ENCODE assay signal across 1 cellular context in the genomic region with DNA sequence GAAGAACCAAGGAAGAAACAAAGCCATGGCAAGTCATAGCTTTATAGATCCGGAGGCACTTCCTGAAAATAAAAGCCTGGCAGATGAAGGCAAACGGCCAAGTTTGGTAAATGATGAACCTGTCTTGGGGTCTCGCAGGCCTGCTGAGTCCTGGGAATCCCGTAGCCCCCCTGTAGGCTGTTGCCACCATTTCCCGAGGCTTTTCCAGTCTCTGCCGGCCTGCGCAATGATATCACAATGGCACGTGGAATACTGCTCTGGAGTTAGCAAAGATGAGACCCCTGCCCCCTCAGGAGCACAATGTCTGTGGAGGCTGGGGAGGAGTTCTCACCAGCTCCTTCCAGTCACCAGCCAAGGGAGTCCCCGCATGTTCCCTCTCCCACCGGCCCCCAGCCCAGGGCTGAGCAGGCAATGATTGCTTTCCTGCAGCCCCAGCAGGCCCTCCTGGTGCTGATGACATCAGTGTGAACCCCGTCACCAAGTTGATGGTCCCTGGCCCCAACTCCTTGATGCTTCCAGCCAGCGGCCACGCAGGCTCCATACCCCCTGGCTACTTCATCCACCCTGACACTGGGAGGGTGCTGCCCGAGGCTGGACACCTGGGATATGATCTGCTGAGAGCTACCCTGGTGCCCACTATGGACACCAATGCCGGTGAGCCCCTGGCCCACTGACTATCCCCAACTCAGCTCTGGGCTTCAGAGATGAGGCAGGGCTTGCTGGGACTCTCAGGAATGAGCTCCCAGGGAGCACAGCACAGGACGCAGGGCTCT.
TF ChIP-seq lines count a peak whose summit lies in the region.

No MANE protein-coding gene starts in this region.

TF ChIP-seq in SK-N-SH treated with all-trans-retinoic acid at 6 μM for 48 hours, 23 proteins besides CTCF, POLR2A, EP300 and RAD21 (continued from another document):
- TF ChIP-seq, protein P1, sequence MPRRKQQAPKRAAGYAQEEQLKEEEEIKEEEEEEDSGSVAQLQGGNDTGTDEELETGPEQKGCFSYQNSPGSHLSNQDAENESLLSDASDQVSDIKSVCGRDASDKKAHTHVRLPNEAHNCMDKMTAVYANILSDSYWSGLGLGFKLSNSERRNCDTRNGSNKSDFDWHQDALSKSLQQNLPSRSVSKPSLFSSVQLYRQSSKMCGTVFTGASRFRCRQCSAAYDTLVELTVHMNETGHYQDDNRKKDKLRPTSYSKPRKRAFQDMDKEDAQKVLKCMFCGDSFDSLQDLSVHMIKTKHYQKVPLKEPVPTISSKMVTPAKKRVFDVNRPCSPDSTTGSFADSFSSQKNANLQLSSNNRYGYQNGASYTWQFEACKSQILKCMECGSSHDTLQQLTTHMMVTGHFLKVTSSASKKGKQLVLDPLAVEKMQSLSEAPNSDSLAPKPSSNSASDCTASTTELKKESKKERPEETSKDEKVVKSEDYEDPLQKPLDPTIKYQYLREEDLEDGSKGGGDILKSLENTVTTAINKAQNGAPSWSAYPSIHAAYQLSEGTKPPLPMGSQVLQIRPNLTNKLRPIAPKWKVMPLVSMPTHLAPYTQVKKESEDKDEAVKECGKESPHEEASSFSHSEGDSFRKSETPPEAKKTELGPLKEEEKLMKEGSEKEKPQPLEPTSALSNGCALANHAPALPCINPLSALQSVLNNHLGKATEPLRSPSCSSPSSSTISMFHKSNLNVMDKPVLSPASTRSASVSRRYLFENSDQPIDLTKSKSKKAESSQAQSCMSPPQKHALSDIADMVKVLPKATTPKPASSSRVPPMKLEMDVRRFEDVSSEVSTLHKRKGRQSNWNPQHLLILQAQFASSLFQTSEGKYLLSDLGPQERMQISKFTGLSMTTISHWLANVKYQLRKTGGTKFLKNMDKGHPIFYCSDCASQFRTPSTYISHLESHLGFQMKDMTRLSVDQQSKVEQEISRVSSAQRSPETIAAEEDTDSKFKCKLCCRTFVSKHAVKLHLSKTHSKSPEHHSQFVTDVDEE (CRISPR knock-in tag; IDR thresholded peaks at IDR 0.05), result no peak
TF ChIP-seq in SK-N-SH treated with all-trans-retinoic acid at 6 μM for 48 hours: peak in this region for 0.
